7 cellular contexts compared by ENCODE assay signal in the genomic region with DNA sequence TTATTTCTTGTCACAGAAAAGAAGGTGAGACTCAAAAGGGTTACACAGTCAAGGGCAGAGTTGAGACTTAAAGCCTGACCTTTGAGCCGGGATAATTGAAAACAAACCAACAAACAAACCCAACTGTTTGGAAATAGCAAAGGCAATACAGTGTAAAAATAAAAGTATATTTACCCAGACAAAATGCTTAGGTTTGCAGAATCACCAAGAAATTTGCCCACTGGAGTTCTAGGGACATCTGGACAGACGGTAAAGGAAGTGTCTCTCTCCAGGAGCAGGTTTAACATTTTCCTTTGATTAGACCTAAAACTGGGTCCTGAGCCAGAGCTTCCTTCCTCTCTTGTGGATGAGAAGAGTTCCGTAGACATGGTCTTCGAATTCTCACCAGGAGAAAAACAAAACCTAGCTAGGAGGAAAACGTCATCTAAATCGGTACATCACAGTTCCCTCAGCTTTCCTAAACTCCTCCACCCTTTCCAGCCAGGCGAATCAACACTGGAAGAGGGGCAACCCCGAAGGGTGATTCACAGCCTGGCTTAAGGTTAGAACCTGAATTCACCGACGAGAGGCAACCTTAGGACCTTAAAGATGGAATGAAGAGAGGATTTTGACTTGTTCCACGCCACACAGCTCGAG. TPM values are rescaled to one million over a fixed set of nuclear protein-coding genes. Genes with fewer than 3 reads are reported as not detected.
DNase-seq lines count a peak whose midpoint lies in the region; ATAC-seq and TF ChIP-seq lines count a peak whose summit lies in the region.

No MANE protein-coding gene starts in this region.

- 10% methylated on average over 12 of the region's 12 CpGs for WGBS in smooth muscle cell (ENCODE audit: low lambda C conversion rate)

- intact Hi-C loops in HCT116 (cut with micrococcal nuclease) = no loop called here

- no peak for TF ChIP-seq RAD21 in HCT116 (IDR thresholded peaks at IDR 0.05; ENCODE audit: low read depth)

- no peak for TF ChIP-seq POLR2A in HCT116 (IDR thresholded peaks at IDR 0.05; ENCODE audit: borderline replicate concordance, extremely low read depth, insufficient read depth, insufficient read length)

- ATAC-seq in HCT116 (no peak), HG02938 (IDR thresholded peaks at IDR 0.05; ENCODE audit: unreplicated experiment) (no peak)

- H3K27ac ChIP-seq in HCT116 (ENCODE audit: low read depth, low read length) (peak overlapping the region; percentile 25; the same call in 1 of the 2 replicates), smooth muscle cell (ENCODE audit: low read depth) (no peak overlapping the region)

- H3K79me2 ChIP-seq in HCT116 (ENCODE audit: insufficient read depth, low read length) (peaks cover 6% of the 10 kb centered on the region; the same call in 1 of the 2 replicates), smooth muscle cell (ENCODE audit: low read depth) (peaks cover 9% of the 10 kb centered on the region)

- H4K20me1 ChIP-seq in HCT116 (ENCODE audit: insufficient read depth) = no peaks in the 10 kb centered on the region
- no peaks in the 10 kb centered on the region for H4K20me1 ChIP-seq in smooth muscle cell (ENCODE audit: low read depth)

- BruUV-seq in HCT116 (replicated peaks; lab: Mats Ljungman, UMichigan) = TSS peak; percentile 81

- H3K4me2 ChIP-seq in HCT116 (ENCODE audit: low read length) = peak overlapping the region; percentile 80
- peak overlapping the region; percentile 97 for H3K4me2 ChIP-seq in smooth muscle cell

- H3K36me3 ChIP-seq in HCT116 (ENCODE audit: control insufficient read depth in 1 of 2, insufficient read depth in 2 of 2, low read length in 2 of 2) (0 out of 4 replicates have a peak, but pooled peaks cover 0 to 1% of the 10 kb centered on the region in 2 experiments), smooth muscle cell (ENCODE audit: low read depth) (no peaks in the 10 kb centered on the region)

- H3K9ac ChIP-seq in HCT116 (ENCODE audit: low read length) (peak overlapping the region; percentile 83), smooth muscle cell (ENCODE audit: low read depth) (peak overlapping the region; percentile 51)

- H3K4me1 ChIP-seq in HCT116 (ENCODE audit: control insufficient read depth in 1 of 2, insufficient read depth in 2 of 2, low read length in 2 of 2) (peaks cover 4 to 25% of the 10 kb centered on the region in 2 experiments; a peak in 2 of 4 replicates), smooth muscle cell (ENCODE audit: low read depth) (peaks cover 11% of the 10 kb centered on the region)

- H3K4me3 ChIP-seq in HCT116 (replicated peaks in 1 of 2; ENCODE audit: low read depth in 1 of 2, low read length in 2 of 2) (peak overlapping the region; percentile 87 to 88), smooth muscle cell (peak overlapping the region; percentile 70)

- no peak for DNase-seq in HCT116 (ENCODE audit: low read depth, low spot score)
- DNase-seq in SW480 (ENCODE audit: low spot score) = peak; percentile 51
- peak; percentile 37 for DNase-seq in glomerular visceral epithelial cell (ENCODE audit: extremely low spot score)
- DNase-seq in smooth muscle cell (lab: John Stamatoyannopoulos, UW; ENCODE audit: unreplicated experiment) = no peak
- DNase-seq in NCI-H2227 treated with DMSO at 0.1 percent for 48 hours (lab: John Stamatoyannopoulos, UW) = no peak
- DNase-seq in activated CD8-positive, alpha-beta memory T cell treated with anti-CD3 and anti-CD28 coated beads, Interleukin-2, amount 50 U/mL, for 4 hours = no peak

- H3F3A ChIP-seq in smooth muscle cell (ENCODE audit: low read depth) = no peaks in the 10 kb centered on the region

- H3K9me3 ChIP-seq in HCT116 (ENCODE audit: control insufficient read depth in 1 of 2, insufficient read depth in 1 of 2, low read depth in 1 of 2, low read length in 2 of 2) = no peaks in the 10 kb centered on the region
- no peaks in the 10 kb centered on the region for H3K9me3 ChIP-seq in smooth muscle cell (replicated peaks; ENCODE audit: low read depth)

- RAD21 ChIA-PET in HCT116 (lab: Charles Lee; ENCODE audit: low non-redundant PET in 1 of 2, low total read pairs in 2 of 2, uncharacterized antibody in 2 of 2, unreplicated experiment in 2 of 2) = no interaction called here

- H2AFZ ChIP-seq in HCT116 (ENCODE audit: low read depth, low read length, poor library complexity, severe bottlenecking) (peak overlapping the region; percentile 82), smooth muscle cell (ENCODE audit: low read depth) (peak overlapping the region; percentile 93)

- POLR2A ChIA-PET in HCT116 (lab: Charles Lee) = interaction anchor here (0.5 to 1.9 kb wide), 4 partner anchors 8 to 152 kb away, joined by 3 to 6 read pairs (median 4); partner anchors contain the start of genes BRD8 and KIF20A

- TF ChIP-seq CTCF in HCT116 (IDR thresholded peaks at IDR 0.05 in 2 of 3, conservative IDR thresholded peaks at IDR 0.05 in 1 of 3; ENCODE audit: borderline replicate concordance in 1 of 3, insufficient read depth in 1 of 3, low read depth in 2 of 3, low read length in 2 of 3) = no peak
- no peak for TF ChIP-seq CTCF in smooth muscle cell (IDR thresholded peaks at IDR 0.05; ENCODE audit: borderline replicate concordance, insufficient read depth, poor library complexity, severe bottlenecking)

- H3K9me2 ChIP-seq in HCT116 (ENCODE audit: insufficient read depth) = no peaks in the 10 kb centered on the region

- H3K27me3 ChIP-seq in HCT116 (ENCODE audit: insufficient read depth, low read length) = no peaks in the 10 kb centered on the region
- no peaks in the 10 kb centered on the region for H3K27me3 ChIP-seq in smooth muscle cell (ENCODE audit: low read depth)

- CTCF ChIA-PET in HCT116 (lab: Charles Lee) = interaction anchor here (3.1 kb wide), 1 partner anchor 22 kb away, joined by 22 read pairs; the partner anchor contains the start of gene KDM3B

TF ChIP-seq in HCT116, 20 proteins besides CTCF, POLR2A, EP300 and RAD21:
- TF ChIP-seq ELF1 (IDR thresholded peaks at IDR 0.05; ENCODE audit: borderline replicate concordance, low read depth) (no peak), POLR2AphosphoS5 (IDR thresholded peaks at IDR 0.05; ENCODE audit: low read depth, low read length) (no peak), CBX3 (IDR thresholded peaks at IDR 0.05; ENCODE audit: low read depth) (no peak)

RNA-seq across cellular contexts. Expression of gene CDC25C, which starts 0.7 kb away (rescaled TPM):
- total RNA-seq in HCT116 (2021; ENCODE audit: unreplicated experiment) = 19.3 TPM
- 19.5 and 24.7 TPM in 2 replicates for polyA plus RNA-seq in HCT116 (2012)
- 2.6 and 4.3 TPM in 2 replicates for total RNA-seq in smooth muscle cell
- polyA plus RNA-seq in smooth muscle cell = 1.7 and 3.0 TPM in 2 replicates

RNA-seq across cellular contexts. Expression of gene FAM53C, which starts 7.1 kb away (rescaled TPM):
- total RNA-seq in HCT116 (2021; ENCODE audit: unreplicated experiment) (36.4 TPM), smooth muscle cell (34.8 and 48.1 TPM in 2 replicates)
- 22.3 and 25.1 TPM in 2 replicates for polyA plus RNA-seq in HCT116 (2012)
- polyA plus RNA-seq in smooth muscle cell = 44.5 and 45.1 TPM in 2 replicates

RNA-seq across cellular contexts. Expression of gene KDM3B, which starts 21.6 kb away (rescaled TPM):
- total RNA-seq in HCT116 (2021; ENCODE audit: unreplicated experiment) (65.1 TPM), smooth muscle cell (43.1 and 54.3 TPM in 2 replicates)
- 33.8 and 41.9 TPM in 2 replicates for polyA plus RNA-seq in HCT116 (2012)
- 16.5 and 17.9 TPM in 2 replicates for polyA plus RNA-seq in smooth muscle cell

RNA-seq across cellular contexts. Expression of gene GFRA3, which starts 56.5 kb away (rescaled TPM):
- not detected for total RNA-seq in HCT116 (2021; ENCODE audit: unreplicated experiment)
- polyA plus RNA-seq in HCT116 (2012) = 0.07 TPM in 1 of 2 replicates, not detected in the other
- total RNA-seq in smooth muscle cell = 0.36 TPM in 1 of 2 replicates, not detected in the other
- polyA plus RNA-seq in smooth muscle cell = 0.09 and 2.7 TPM in 2 replicates

Comparison
In these comparisons a context has a peak if more than half of its experiments do, and no peak if none do; other contexts are left out.
1. DNase-seq: peak in SW480 (single experiment) and glomerular visceral epithelial cell (single experiment); none in HCT116 (single experiment), smooth muscle cell (single experiment), NCI-H2227 treated with DMSO at 0.1 percent for 48 hours (single experiment) and activated CD8-positive, alpha-beta memory T cell treated with anti-CD3 and anti-CD28 coated beads, Interleukin-2, amount 50 U/mL, for 4 hours (single experiment).